In genomic region chrX:10016516-10017132, GRCh38 we compare ENCODE assay signal across 9 cellular contexts. TPM values are rescaled to one million over a fixed set of nuclear protein-coding genes. Genes with fewer than 3 reads are reported as not detected.
A peak's percentile ranks its signal among the peaks of the same experiment; 100 is the strongest.
DNase-seq lines count a peak whose midpoint lies in the region; ATAC-seq, FAIRE-seq and TF ChIP-seq lines count a peak whose summit lies in the region.
"Had no signal": no experiment of that assay in that cellular context is flagged by ENCODE, and none has a peak within 500 bp of the region (broad histone marks: within the 10 kb centered on the region; RNA-seq: fewer than 3 reads in every experiment).

No MANE protein-coding gene starts in this region.

- no peaks in the 10 kb centered on the region for H3K27me3 ChIP-seq in ACC112 (ENCODE audit: insufficient read depth, low read length)
- H3K27me3 ChIP-seq in KMS-11 (ENCODE audit: insufficient read depth, low read depth), result no peaks in the 10 kb centered on the region
- H3K27me3 ChIP-seq in small intestine (ENCODE audit: control insufficient read depth in 2 of 2, insufficient read depth in 2 of 2, low read length in 2 of 2), result no peaks in the 10 kb centered on the region

- H3K36me3 ChIP-seq in ACC112 (ENCODE audit: insufficient read depth, low read length) (no peaks in the 10 kb centered on the region), KMS-11 (ENCODE audit: insufficient read depth) (no peaks in the 10 kb centered on the region), small intestine (ENCODE audit: control insufficient read depth in 2 of 2, insufficient read depth in 2 of 2, low read length in 2 of 2) (no peaks in the 10 kb centered on the region)

- peak; percentile 24 for DNase-seq in dermis blood vessel endothelial cell
- no peak for DNase-seq in naive B cell
- no peak for DNase-seq in small intestine
- DNase-seq in dedifferentiated amniotic fluid mesenchymal stem cell (ENCODE audit: extremely low spot score), result no peak
- DNase-seq: KG1 had no signal

- no peaks in the 10 kb centered on the region for H3K9me3 Mint-ChIP-seq in naive B cell

- no peak overlapping the region; the same call in 1 of the 2 replicates for H3K9ac ChIP-seq in KMS-11

- WGBS in small intestine, 3 donors, result 60 to 83% (median 68%) methylated on average over 11 of the region's 11 CpGs

- no peaks in the 10 kb centered on the region for H3K36me3 Mint-ChIP-seq in naive B cell

- peak overlapping the region; percentile 98 for H3K4me3 ChIP-seq in ACC112 (ENCODE audit: low read depth, low read length)
- H3K4me3 ChIP-seq in KMS-11 (IDR thresholded peaks at IDR 0.05; ENCODE audit: insufficient read depth, low read depth, low read length), result no peak overlapping the region
- H3K4me3 ChIP-seq in small intestine (ENCODE audit: low read depth in 1 of 2, low read length in 2 of 2), result no peak overlapping the region

- H3K4me1 Mint-ChIP-seq in naive B cell, result peaks cover 21 to 58% (median 24%) of the 10 kb centered on the region in 3 donors

- H3K4me2 ChIP-seq in KMS-11, result peak overlapping the region; percentile 71

- no peaks in the 10 kb centered on the region for H3K9me3 ChIP-seq in small intestine (ENCODE audit: control insufficient read depth, low read depth)

- peak overlapping the region; percentile 67 to 91 (median 87) for H3K4me3 Mint-ChIP-seq in naive B cell

- no peaks in the 10 kb centered on the region for H4K20me1 ChIP-seq in KMS-11 (ENCODE audit: insufficient read depth)

- H3K79me2 ChIP-seq in ACC112 (ENCODE audit: control insufficient read depth, insufficient read depth, low read length, unreplicated experiment) (peaks cover 56% of the 10 kb centered on the region), KMS-11 (ENCODE audit: insufficient read depth, low read depth) (peaks cover 48% of the 10 kb centered on the region)

- H3K27me3 Mint-ChIP-seq in naive B cell, result no peaks in the 10 kb centered on the region

- ATAC-seq in naive B cell (ENCODE audit: low read depth in 2 of 2), result no peak
- ATAC-seq in HG02623 (IDR thresholded peaks at IDR 0.05; ENCODE audit: unreplicated experiment), result no peak
- ATAC-seq in HG02642 (IDR thresholded peaks at IDR 0.05; ENCODE audit: poor library complexity, unreplicated experiment), result no peak

- no peak for TF ChIP-seq CTCF in KMS-11 (conservative IDR thresholded peaks at IDR 0.05; ENCODE audit: low read depth, low read length)

- no peak for FAIRE-seq in small intestine (lab: Jason Lieb, UNC)

- peak overlapping the region in 5 of 6 donors; percentile 21 to 92 (median 74) for H3K27ac Mint-ChIP-seq in naive B cell

- H3K27ac ChIP-seq in ACC112 (ENCODE audit: low read depth, low read length) (peak overlapping the region; percentile 88), KMS-11 (no peak overlapping the region), small intestine (ENCODE audit: low read depth in 1 of 2, low read length in 1 of 2) (peak overlapping the region in 1 of 2 donors; percentile 87)

- peaks cover 40% of the 10 kb centered on the region for H3K4me1 ChIP-seq in ACC112 (ENCODE audit: control insufficient read depth, insufficient read depth, low read length, unreplicated experiment)
- peaks cover 49% of the 10 kb centered on the region for H3K4me1 ChIP-seq in KMS-11 (ENCODE audit: low read depth, poor library complexity, severe bottlenecking)
- H3K4me1 ChIP-seq in small intestine (ENCODE audit: control insufficient read depth in 2 of 2, insufficient read depth in 1 of 2, low read depth in 1 of 2, low read length in 1 of 2), result no peaks in the 10 kb centered on the region

- no peak overlapping the region for H2AFZ ChIP-seq in ACC112 (ENCODE audit: low read length, unreplicated experiment)
- no peak overlapping the region for H2AFZ ChIP-seq in KMS-11 (ENCODE audit: low read depth)

RNA-seq across cellular contexts. Expression of gene CLDN34, which starts 49.5 kb away (rescaled TPM):
- not detected in 2 replicates for total RNA-seq in dermis blood vessel endothelial cell
- polyA plus RNA-seq in naive B cell (ENCODE audit: low read depth in 6 of 6) (not detected), small intestine (not detected)
